Comparison of ENCODE assay signal across 24 cellular contexts in the genomic region with DNA sequence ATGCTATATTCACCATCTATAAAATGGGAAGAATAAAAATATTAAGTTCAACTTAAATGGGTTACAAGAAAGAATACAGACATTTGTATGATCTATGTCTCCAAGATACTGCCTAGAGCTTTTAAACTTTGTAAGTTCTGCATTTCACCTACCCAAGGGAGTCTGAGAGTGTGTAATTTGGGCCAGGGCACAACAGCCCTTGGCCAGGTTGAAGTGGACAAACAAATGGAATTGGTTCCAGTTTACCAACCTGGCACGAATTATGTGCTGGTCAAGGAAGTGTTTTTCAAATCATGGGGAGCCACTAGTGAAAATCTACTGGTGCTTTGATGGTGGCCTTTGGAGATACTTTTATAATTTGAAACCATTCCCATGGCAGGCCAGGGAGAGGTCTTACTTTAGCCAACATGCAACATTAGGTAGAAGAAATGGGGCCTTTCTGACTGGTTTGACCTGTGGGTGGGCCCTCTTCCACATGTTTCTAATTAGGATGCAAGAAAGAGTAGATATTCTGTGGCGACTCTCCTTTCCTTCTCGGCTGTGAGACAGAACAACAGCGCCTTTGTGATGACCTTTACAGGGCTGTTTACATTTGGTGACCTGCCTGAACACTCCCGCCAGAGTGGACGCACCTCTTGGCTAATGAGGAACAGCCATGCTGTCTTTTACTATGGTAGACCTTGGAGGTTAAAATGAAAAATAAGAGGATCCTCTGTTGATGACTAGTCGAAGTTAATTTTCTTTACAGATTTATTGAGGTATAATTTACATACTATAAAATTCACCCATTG.
"Had no signal": no experiment of that assay in that cellular context is flagged by ENCODE, and none has a peak within 500 bp of the region (broad histone marks: within the 10 kb centered on the region; RNA-seq: fewer than 3 reads in every experiment).

No MANE protein-coding gene starts in this region.

- ATAC-seq: activated CD8-positive, alpha-beta T cell treated with anti-CD3 and anti-CD28 coated beads for 36 hours; activated T-helper 17 cell treated with anti-CD3 and anti-CD28 coated beads, Interleukin-2, amount 50 U/mL, for 72 hours; body of pancreas; gastrocnemius medialis; left ventricle myocardium superior; pancreas had no signal

- H3K4me3 ChIP-seq: body of pancreas, gastrocnemius medialis, pancreas, sigmoid colon, spleen, tibial nerve, uterus had no signal

- H3K36me3 ChIP-seq: gastrocnemius medialis, neutrophil, pancreas, sigmoid colon, spleen, tibial nerve, uterus had no signal

- H3K27me3 Mint-ChIP-seq: activated CD8-positive, alpha-beta T cell treated with anti-CD3 and anti-CD28 coated beads for 36 hours; activated T-helper 17 cell treated with anti-CD3 and anti-CD28 coated beads, Interleukin-2, amount 50 U/mL, for 72 hours; memory B cell had no signal

- H3K27ac Mint-ChIP-seq: activated CD8-positive, alpha-beta T cell treated with anti-CD3 and anti-CD28 coated beads for 36 hours; memory B cell had no signal

- DNase-seq: activated CD4-positive, alpha-beta T cell treated with anti-CD3 and anti-CD28 coated beads for 48 hours; activated CD4-positive, CD25-positive, alpha-beta regulatory T cell; activated CD8-positive, alpha-beta T cell treated with anti-CD3 and anti-CD28 coated beads for 36 hours; activated naive CD4-positive, alpha-beta T cell; activated T-cell treated with anti-CD3 and anti-CD28 coated beads, Interleukin-2, amount 50 U/mL, for 1 hour; body of pancreas; erythroblast; gastrocnemius medialis; head of caudate nucleus; kidney; left ventricle myocardium superior; pancreas; sigmoid colon; spleen; stimulated activated CD4-positive, alpha-beta T cell treated with anti-CD3 and anti-CD28 coated beads, Interleukin-4, amount 100 ng/mL, for 4 hours; stimulated activated naive CD4-positive, alpha-beta T cell; T-helper 1 cell; T-helper 9 cell; uterus had no signal

- H3K9me3 Mint-ChIP-seq: activated CD8-positive, alpha-beta T cell treated with anti-CD3 and anti-CD28 coated beads for 36 hours; activated T-helper 17 cell treated with anti-CD3 and anti-CD28 coated beads, Interleukin-2, amount 50 U/mL, for 72 hours; memory B cell had no signal

- H3K27ac ChIP-seq: body of pancreas, gastrocnemius medialis, neutrophil, pancreas, sigmoid colon, spleen, tibial nerve, uterus had no signal

- H3K9me3 ChIP-seq: body of pancreas, gastrocnemius medialis, neutrophil, pancreas, sigmoid colon, spleen, tibial nerve, uterus had no signal

- H3K4me3 Mint-ChIP-seq: activated CD8-positive, alpha-beta T cell treated with anti-CD3 and anti-CD28 coated beads for 36 hours; activated T-helper 17 cell treated with anti-CD3 and anti-CD28 coated beads, Interleukin-2, amount 50 U/mL, for 72 hours; memory B cell had no signal

- FAIRE-seq: colon had no signal

- H3K27me3 ChIP-seq: body of pancreas, gastrocnemius medialis, neutrophil, pancreas, sigmoid colon, spleen, tibial nerve, uterus had no signal
